In the genomic region with DNA sequence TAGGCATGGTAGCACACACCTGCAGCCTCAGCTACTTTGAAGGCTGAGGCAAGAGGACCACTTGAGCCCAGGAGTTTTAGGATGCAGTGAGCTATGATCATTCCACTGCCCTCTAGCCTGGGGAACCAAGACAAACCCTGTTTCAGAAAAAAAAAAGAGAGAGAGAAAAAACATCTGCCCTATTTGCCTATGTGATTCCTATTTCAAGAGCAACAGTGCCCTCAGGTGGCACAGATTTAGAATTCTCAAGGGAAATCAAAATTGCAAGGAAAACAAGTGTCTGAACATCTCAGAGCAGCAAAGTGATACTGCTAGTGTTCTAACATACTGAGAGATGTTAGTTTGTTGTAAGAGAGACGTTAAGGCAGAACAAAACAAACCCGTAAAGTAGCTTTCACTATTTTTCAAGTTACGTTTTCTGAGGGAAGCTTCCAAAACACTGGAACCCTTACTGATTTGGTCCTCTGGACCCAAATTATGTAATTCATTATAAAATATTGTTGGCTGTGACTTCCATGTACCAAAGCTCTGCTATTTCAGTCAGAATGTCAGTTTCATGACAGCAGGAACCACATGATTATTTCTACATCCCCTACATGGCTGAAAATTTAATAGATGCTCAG, we compare ENCODE assay signal across 8 cellular contexts. TPM values are rescaled to one million over a fixed set of nuclear protein-coding genes. Genes with fewer than 3 reads are reported as not detected.
DNase-seq lines count a peak whose midpoint lies in the region; TF ChIP-seq lines count a peak whose summit lies in the region.

No MANE protein-coding gene starts in this region.

- no peak overlapping the region for H3K27ac ChIP-seq in GM23248
- peak overlapping the region; percentile 33 for H3K27ac ChIP-seq in KOPT-K1 (ENCODE audit: low read depth, low read length, poor library complexity, severe bottlenecking)
- no peak overlapping the region for H3K27ac ChIP-seq in ascending aorta
- H3K27ac ChIP-seq in stomach: no peak overlapping the region

- in situ Hi-C loops in GM23248 (cut with MboI): no loop called here

- WGBS in GM23248 (ENCODE audit: low coverage in 1 of 2, low lambda C conversion rate in 2 of 2, missing lambda C conversion rate in 2 of 2), 2 experiments: 53 to 62% methylated on average over 3 of the region's 3 CpGs
- WGBS in stomach, 5 donors: 48 to 54% (median 50%) methylated on average over 3 of the region's 3 CpGs

- peaks cover 7% of the 10 kb centered on the region; the same call in 1 of the 2 replicates for H3F3A ChIP-seq in GM23248 (ENCODE audit: insufficient read depth)

- no peaks in the 10 kb centered on the region for H3K9me2 ChIP-seq in GM23248 (ENCODE audit: insufficient read depth)

- no peak overlapping the region for H3K9ac ChIP-seq in GM23248

- H3K4me2 ChIP-seq in GM23248 (ENCODE audit: unreplicated experiment): no peak overlapping the region

- no peaks in the 10 kb centered on the region for H3K4me1 ChIP-seq in GM23248 (ENCODE audit: insufficient read depth)
- peaks cover 0 to 2% of the 10 kb centered on the region in 2 donors for H3K4me1 ChIP-seq in ascending aorta
- H3K4me1 ChIP-seq in stomach: peaks cover 0 to 27% (median 9%) of the 10 kb centered on the region in 4 donors

- no peak for TF ChIP-seq POLR2A in stomach (IDR thresholded peaks at IDR 0.05)

- H3K9me3 ChIP-seq in GM23248 (ENCODE audit: low read depth): no peaks in the 10 kb centered on the region
- no peaks in the 10 kb centered on the region for H3K9me3 ChIP-seq in KOPT-K1 (ENCODE audit: insufficient read depth, low read length, poor library complexity, severe bottlenecking)
- no peaks in the 10 kb centered on the region for H3K9me3 ChIP-seq in ascending aorta
- no peaks in the 10 kb centered on the region for H3K9me3 ChIP-seq in stomach

- peak; percentile 20 for DNase-seq in activated T-cell treated with anti-CD3 and anti-CD28 coated beads, Interleukin-2, amount 50 U/mL, for 1 hour
- DNase-seq in activated T-cell treated with anti-CD3 and anti-CD28 coated beads for 4 hours: no peak
- peak; percentile 77 for DNase-seq in GM23248
- peak; percentile 84 for DNase-seq in RKO (ENCODE audit: low spot score)
- DNase-seq in ascending aorta (ENCODE audit: low spot score in 2 of 2): no peak
- peak; percentile 34 for DNase-seq in kidney epithelial cell (ENCODE audit: low read depth)
- DNase-seq in stomach: no peak

- TF ChIP-seq EP300 in stomach (IDR thresholded peaks at IDR 0.05): no peak

- peaks cover 14% of the 10 kb centered on the region; the same call in 1 of the 2 replicates for H3K79me2 ChIP-seq in GM23248 (ENCODE audit: insufficient read depth)

- H2AFZ ChIP-seq in GM23248: no peak overlapping the region

- peak in 2 of 3 experiments; percentile 39 to 53 for TF ChIP-seq CTCF in ascending aorta (IDR thresholded peaks at IDR 0.05)
- TF ChIP-seq CTCF in kidney epithelial cell (IDR thresholded peaks at IDR 0.05; ENCODE audit: insufficient read depth, low read length, poor library complexity, severe bottlenecking): peak; percentile 58
- peak in 4 of 7 experiments; percentile 41 to 61 (median 54) for TF ChIP-seq CTCF in stomach (IDR thresholded peaks at IDR 0.05)

- H3K27me3 ChIP-seq in GM23248 (replicated peaks; ENCODE audit: insufficient read depth) (no peaks in the 10 kb centered on the region), ascending aorta (no peaks in the 10 kb centered on the region), kidney epithelial cell (ENCODE audit: control insufficient read depth, insufficient read depth, low read length) (no peaks in the 10 kb centered on the region), stomach (no peaks in the 10 kb centered on the region)

- H3K4me3 ChIP-seq in GM23248 (peak overlapping the region; percentile 51; the same call in 1 of the 2 replicates), ascending aorta (no peak overlapping the region), kidney epithelial cell (ENCODE audit: low read depth, low read length) (no peak overlapping the region), stomach (no peak overlapping the region)

- intact Hi-C loops in ascending aorta (cut with DNase I): loop anchor here (2.0 to 10.0 kb wide), 3 partner anchors 45 to 471 kb away; no protein-coding TSS in a partner anchor
- intact Hi-C loops in stomach (cut with DNase I; ENCODE audit: low total_unique reads): loop anchor here (10.0 kb wide), 1 partner anchor 647 kb away; no protein-coding TSS in a partner anchor

- H3K36me3 ChIP-seq in GM23248 (ENCODE audit: low read depth): peaks cover 17% of the 10 kb centered on the region; the same call in 1 of the 2 replicates
- peaks cover 39% of the 10 kb centered on the region for H3K36me3 ChIP-seq in KOPT-K1 (ENCODE audit: insufficient read depth, low read length)
- H3K36me3 ChIP-seq in ascending aorta: peaks cover 41 to 48% of the 10 kb centered on the region in 2 donors
- peaks cover 3% of the 10 kb centered on the region for H3K36me3 ChIP-seq in kidney epithelial cell (ENCODE audit: control insufficient read depth, insufficient read depth, low read length)
- H3K36me3 ChIP-seq in stomach: peaks cover 14 to 64% (median 54%) of the 10 kb centered on the region in 4 donors

- no peaks in the 10 kb centered on the region for H4K20me1 ChIP-seq in GM23248 (ENCODE audit: insufficient read depth)

RNA-seq across cellular contexts. Expression of a gene that starts 7.9 kb away (rescaled TPM):
- total RNA-seq in GM23248 (2014; rRNA removed; shearing (Covaris generic)): 57.9 and 63.0 TPM in 2 replicates
- polyA plus RNA-seq in GM23248 (2016; fragmentation: Nextera tagmentation; extraction: Ambion mirVana): 64.9 and 71.1 TPM in 2 replicates
- total RNA-seq in ascending aorta: 13.9 TPM
- 43.3 and 44.5 TPM in 2 replicates for total RNA-seq in kidney epithelial cell
- total RNA-seq in stomach: 10 to 100 TPM in 4 of 5 donors, 1 to 10 TPM in 1; 3.5 to 74.7 (median 41.4) TPM
- polyA plus RNA-seq in stomach: 10 to 100 TPM; 45.9 to 65.4 (median 60.2) TPM

RNA-seq across cellular contexts. Expression of a gene that starts 15.2 kb away (rescaled TPM):
- total RNA-seq in GM23248 (2014; rRNA removed; shearing (Covaris generic)): 17.5 and 30.9 TPM in 2 replicates
- 23.6 and 23.7 TPM in 2 replicates for polyA plus RNA-seq in GM23248 (2016; fragmentation: Nextera tagmentation; extraction: Ambion mirVana)
- total RNA-seq in ascending aorta: 15.6 TPM
- total RNA-seq in kidney epithelial cell: 11.8 and 19.4 TPM in 2 replicates
- 10 to 100 TPM in 2 of 5 donors, 1 to 10 TPM in 3; 1.7 to 26.3 (median 8.0) TPM for total RNA-seq in stomach
- polyA plus RNA-seq in stomach: 10 to 100 TPM in 2 of 3 donors, 1 to 10 TPM in 1; 3.5 to 13.0 (median 12.1) TPM

Comparison
In these comparisons a context has a peak if more than half of its experiments do, and no peak if none do; other contexts are left out.
1. DNase-seq: peak in activated T-cell treated with anti-CD3 and anti-CD28 coated beads, Interleukin-2, amount 50 U/mL, for 1 hour (single experiment), GM23248 (single experiment), RKO (single experiment) and kidney epithelial cell (single experiment); none in activated T-cell treated with anti-CD3 and anti-CD28 coated beads for 4 hours (single experiment), ascending aorta (0 of 2) and stomach (single experiment).
2. Peak in every context shown above with its lines, with median percentiles within 50 percentile points of each other: CTCF ChIP-seq.